ENCODE assay signal across 17 cellular contexts in genomic region chr5:145568581-145568980, GRCh38.
DNase-seq lines count a peak whose midpoint lies in the region; ATAC-seq and TF ChIP-seq lines count a peak whose summit lies in the region.
"Had no signal": no experiment of that assay in that cellular context is flagged by ENCODE, and none has a peak within 500 bp of the region (broad histone marks: within the 10 kb centered on the region; RNA-seq: fewer than 3 reads in every experiment).

No MANE protein-coding gene starts in this region.

- H3K36me3 ChIP-seq in thyroid gland (no peaks in the 10 kb centered on the region), vagina (no peaks in the 10 kb centered on the region)
- H3K36me3 ChIP-seq: BLaER1, esophagus squamous epithelium, MG63, uterus had no signal

- no peak for ATAC-seq in CD4-positive, alpha-beta T cell (ENCODE audit: poor library complexity)
- ATAC-seq: activated CD4-positive, alpha-beta T cell treated with anti-CD3 and anti-CD28 coated beads for 36 hours; stimulated activated naive CD8-positive, alpha-beta T cell treated with anti-CD3 and anti-CD28 coated beads, Interleukin-15, Interleukin-2, amounts not matched to agents 100 U/mL and 50 U/mL, for 24 hours had no signal

- no peaks in the 10 kb centered on the region for H3K27me3 Mint-ChIP-seq in CD4-positive, alpha-beta T cell
- H3K27me3 Mint-ChIP-seq: activated CD4-positive, alpha-beta T cell treated with anti-CD3 and anti-CD28 coated beads for 36 hours had no signal

- peaks cover 7% of the 10 kb centered on the region for H3K9me3 Mint-ChIP-seq in CD4-positive, alpha-beta T cell

- H3K4me3 Mint-ChIP-seq in CD4-positive, alpha-beta T cell, result no peak overlapping the region
- H3K4me3 Mint-ChIP-seq: activated CD4-positive, alpha-beta T cell treated with anti-CD3 and anti-CD28 coated beads for 36 hours had no signal

- H3K4me3 ChIP-seq in fibroblast of pulmonary artery (replicated peaks; ENCODE audit: low read depth, low read length) (no peak overlapping the region), thyroid gland (replicated peaks in 1 of 3) (no peak overlapping the region), vagina (no peak overlapping the region)
- H3K4me3 ChIP-seq: BLaER1, esophagus squamous epithelium, MG63, uterus had no signal

- no peak for TF ChIP-seq POLR2A in thyroid gland (IDR thresholded peaks at IDR 0.05)
- TF ChIP-seq POLR2A in vagina (IDR thresholded peaks at IDR 0.05), result no peak

- no peak for TF ChIP-seq CTCF in fibroblast of pulmonary artery (IDR thresholded peaks at IDR 0.05; ENCODE audit: low read length, missing control alignments)
- TF ChIP-seq CTCF in thyroid gland (IDR thresholded peaks at IDR 0.05), result no peak
- no peak for TF ChIP-seq CTCF in vagina (IDR thresholded peaks at IDR 0.05)
- TF ChIP-seq CTCF in CD4-positive, alpha-beta T cell (IDR thresholded peaks at IDR 0.05), result no peak

- H3K27me3 ChIP-seq in thyroid gland, result no peaks in the 10 kb centered on the region
- no peaks in the 10 kb centered on the region for H3K27me3 ChIP-seq in vagina
- no peaks in the 10 kb centered on the region for H3K27me3 ChIP-seq in CD4-positive, alpha-beta T cell (ENCODE audit: control insufficient read depth, insufficient read depth, low read length)
- H3K27me3 ChIP-seq: BLaER1, esophagus squamous epithelium, MG63, uterus had no signal

- H3K4me1 Mint-ChIP-seq in CD4-positive, alpha-beta T cell (ENCODE audit: low read depth), result no peaks in the 10 kb centered on the region
- H3K4me1 Mint-ChIP-seq: activated CD4-positive, alpha-beta T cell treated with anti-CD3 and anti-CD28 coated beads for 36 hours had no signal

- intact Hi-C loops in thyroid gland (cut with DNase I) (no loop called here), vagina (cut with DNase I) (no loop called here), posterior cingulate gyrus (cut with DNase I) (no loop called here)
- intact Hi-C loops in CD4-positive, alpha-beta T cell (cut with DNase I, micrococcal nuclease), result no loop called here

- DNase-seq in AG08396 (ENCODE audit: low spot score) (peak; percentile 11), GM03348 (ENCODE audit: low spot score) (peak; percentile 20), NCI-H510A treated with DMSO at 0.1 percent for 48 hours (lab: John Stamatoyannopoulos, UW) (peak; percentile 37), fibroblast of pulmonary artery (ENCODE audit: low read depth) (peak; percentile 14), thyroid gland (no peak), vagina (ENCODE audit: extremely low spot score in 2 of 2) (no peak), posterior cingulate gyrus (no peak)
- DNase-seq in CD4-positive, alpha-beta T cell, result no peak
- DNase-seq: activated CD4-positive, alpha-beta T cell treated with anti-CD3 and anti-CD28 coated beads for 36 hours; activated CD8-positive, alpha-beta memory T cell treated with anti-CD3 and anti-CD28 coated beads, Interleukin-2, amount 50 U/mL, for 4 hours; activated naive CD4-positive, alpha-beta T cell; esophagus squamous epithelium; MG63; stimulated activated naive CD8-positive, alpha-beta T cell treated with anti-CD3 and anti-CD28 coated beads, Interleukin-15, Interleukin-2, amounts not matched to agents 100 U/mL and 50 U/mL, for 24 hours; T-helper 9 cell; uterus had no signal

- POLR2A ChIA-PET in CD4-positive, alpha-beta T cell (lab: Charles Lee), result no interaction called here

- no peak overlapping the region for H3K27ac Mint-ChIP-seq in CD4-positive, alpha-beta T cell
- H3K27ac Mint-ChIP-seq: activated CD4-positive, alpha-beta T cell treated with anti-CD3 and anti-CD28 coated beads for 36 hours had no signal

- H3K36me3 Mint-ChIP-seq in CD4-positive, alpha-beta T cell (ENCODE audit: low read depth), result no peaks in the 10 kb centered on the region

- H3K4me1 ChIP-seq in thyroid gland (no peaks in the 10 kb centered on the region), vagina (no peaks in the 10 kb centered on the region)
- H3K4me1 ChIP-seq: BLaER1, esophagus squamous epithelium, uterus had no signal

- H3K27ac ChIP-seq in thyroid gland (no peak overlapping the region), vagina (no peak overlapping the region)
- H3K27ac ChIP-seq in CD4-positive, alpha-beta T cell (ENCODE audit: low read depth, low read length), result no peak overlapping the region
- H3K27ac ChIP-seq: BLaER1, esophagus squamous epithelium, uterus had no signal

- CTCF ChIA-PET in CD4-positive, alpha-beta T cell (lab: Charles Lee), result no interaction called here

- H3K9me3 ChIP-seq in thyroid gland (no peaks in the 10 kb centered on the region), vagina (no peaks in the 10 kb centered on the region)
- no peaks in the 10 kb centered on the region for H3K9me3 ChIP-seq in CD4-positive, alpha-beta T cell (ENCODE audit: control insufficient read depth, low read length)
- H3K9me3 ChIP-seq: BLaER1, esophagus squamous epithelium, MG63, uterus had no signal

Comparison
In these comparisons a context has a peak if more than half of its experiments do, and no peak if none do; other contexts are left out.
1. DNase-seq: peak in AG08396 (single experiment), GM03348 (single experiment), NCI-H510A treated with DMSO at 0.1 percent for 48 hours (single experiment) and fibroblast of pulmonary artery (single experiment); none in thyroid gland (0 of 2), vagina (0 of 2), posterior cingulate gyrus (0 of 10) and CD4-positive, alpha-beta T cell (0 of 10).